ENCODE assay signal across 17 cellular contexts in the genomic region with DNA sequence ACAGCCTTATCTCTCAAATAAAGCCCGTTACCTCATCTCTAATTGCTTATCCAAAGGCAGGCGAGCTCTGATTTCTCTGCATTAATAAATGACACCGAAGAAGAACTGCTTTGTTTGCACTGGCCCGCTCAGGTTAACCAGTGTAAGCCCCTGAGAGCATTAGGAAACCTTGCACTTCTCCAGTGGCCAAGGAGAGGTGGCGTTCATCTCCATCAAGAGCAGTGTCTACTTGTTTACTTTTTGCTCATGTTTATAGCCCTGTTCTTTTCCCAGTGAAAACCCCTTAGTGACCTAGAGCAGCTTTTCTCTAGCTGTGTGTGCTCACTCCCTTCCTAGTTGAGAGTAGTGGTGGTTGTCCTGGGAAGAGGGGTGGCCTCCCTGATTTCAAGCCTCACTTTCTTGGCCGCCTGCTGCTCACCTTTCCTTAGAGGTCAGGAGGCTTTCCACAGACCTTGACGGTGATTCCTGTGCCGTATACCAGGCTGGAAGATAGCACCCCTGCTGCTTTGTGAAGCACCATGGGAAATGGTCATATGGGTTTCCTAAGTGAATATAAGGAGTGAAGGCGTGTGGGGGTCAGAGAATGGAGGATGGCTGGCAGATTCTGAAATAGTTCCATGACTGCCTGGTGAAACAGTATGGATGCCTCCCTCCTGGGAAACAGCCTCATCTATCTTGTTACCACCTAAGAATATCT. TPM values are rescaled to one million over a fixed set of nuclear protein-coding genes. Genes with fewer than 3 reads are reported as not detected.
DNase-seq lines count a peak whose midpoint lies in the region; ATAC-seq and TF ChIP-seq lines count a peak whose summit lies in the region.
"Had no signal": no experiment of that assay in that cellular context is flagged by ENCODE, and none has a peak within 500 bp of the region (broad histone marks: within the 10 kb centered on the region; RNA-seq: fewer than 3 reads in every experiment).

No MANE protein-coding gene starts in this region.

- H3K4ac ChIP-seq in H9 (ENCODE audit: low read depth, low read length) (no peak overlapping the region), mesendoderm (ENCODE audit: low read depth, low read length) (no peak overlapping the region)

- H4K5ac ChIP-seq in H9 (ENCODE audit: insufficient read length, low read depth, low read length) (no peak overlapping the region), mesendoderm (ENCODE audit: low read length) (no peak overlapping the region)

- H2BK15ac ChIP-seq in H9 (ENCODE audit: low read depth, low read length) (no peak overlapping the region), mesendoderm (replicated peaks; ENCODE audit: low read depth) (no peak overlapping the region)

- peak overlapping the region; percentile 62 for H4K91ac ChIP-seq in H9 (ENCODE audit: insufficient read length, low read depth, low read length)

- DNase-seq in GM23338 (ENCODE audit: low spot score) (no peak), H9 (no peak), NCI-H510A treated with DMSO at 0.1 percent for 48 hours (lab: John Stamatoyannopoulos, UW) (peak; percentile 54), mesendoderm (peak; percentile 55), kidney tubule cell (ENCODE audit: low spot score) (no peak)
- DNase-seq: BE2C; CD8-positive, alpha-beta T cell; Kasumi-1; NCI-H1436 treated with DMSO at 0.1 percent for 48 hours; NCI-H2107; NCI-H446 treated with DMSO at 0.1 percent for 48 hours; SW 1271 had no signal

- no peaks in the 10 kb centered on the region for H3K27me3 Mint-ChIP-seq in GM23338 (ENCODE audit: insufficient read depth, low read depth, poor library complexity)
- no peaks in the 10 kb centered on the region for H3K27me3 Mint-ChIP-seq in H9 (ENCODE audit: low read depth)

- no peaks in the 10 kb centered on the region for H3K9me3 ChIP-seq in H9 (ENCODE audit: control insufficient read depth, low read depth, low read length)
- H3K9me3 ChIP-seq: BE2C, HAP-1 had no signal

- no peaks in the 10 kb centered on the region for H3K9me3 Mint-ChIP-seq in GM23338
- no peaks in the 10 kb centered on the region for H3K9me3 Mint-ChIP-seq in H9
- H3K9me3 Mint-ChIP-seq: CD8-positive, alpha-beta T cell had no signal

- H2AFZ ChIP-seq in GM23338 (no peak overlapping the region), H9 (ENCODE audit: low read length) (no peak overlapping the region)

- H2BK5ac ChIP-seq in H9 (ENCODE audit: insufficient read length, low read length) = no peak overlapping the region
- peak overlapping the region; percentile 23 for H2BK5ac ChIP-seq in mesendoderm (ENCODE audit: low read length)

- peak overlapping the region; percentile 70; the same call in 1 of the 2 replicates for H3K27ac Mint-ChIP-seq in GM23338
- H3K27ac Mint-ChIP-seq in H9 = peak overlapping the region in 2 of 3 experiments; percentile 21 to 68; a peak in 2 of 7 replicates
- H3K27ac Mint-ChIP-seq: CD8-positive, alpha-beta T cell had no signal

- H3K18ac ChIP-seq in H9 (ENCODE audit: insufficient read length, low read depth, low read length) = no peak overlapping the region
- no peak overlapping the region for H3K18ac ChIP-seq in mesendoderm (ENCODE audit: low read length)

- H3K79me1 ChIP-seq in H9 (ENCODE audit: insufficient read depth, low read depth, low read length, poor library complexity, severe bottlenecking) = no peaks in the 10 kb centered on the region
- peaks cover 4% of the 10 kb centered on the region for H3K79me1 ChIP-seq in mesendoderm (ENCODE audit: low read length)

- no peak overlapping the region for H3K56ac ChIP-seq in H9 (ENCODE audit: insufficient read length, low read depth, low read length)
- peak overlapping the region; percentile 10 for H3K56ac ChIP-seq in mesendoderm (ENCODE audit: low read length)

- TF ChIP-seq CTCF in GM23338 (conservative IDR thresholded peaks at IDR 0.05; ENCODE audit: low read depth in 2 of 2) (no peak), H9 (conservative IDR thresholded peaks at IDR 0.05) (no peak)

- H3K9ac ChIP-seq in H9 (ENCODE audit: extremely low read depth, insufficient read length, low read length) = no peak overlapping the region
- H3K9ac ChIP-seq in mesendoderm (ENCODE audit: low read length) = no peak overlapping the region

- H3K4me1 Mint-ChIP-seq in GM23338 (peaks cover 20% of the 10 kb centered on the region), H9 (peaks cover 7 to 9% of the 10 kb centered on the region in 2 experiments)

- no peaks in the 10 kb centered on the region for H3K27me3 ChIP-seq in GM23338 (ENCODE audit: insufficient read depth)
- no peaks in the 10 kb centered on the region for H3K27me3 ChIP-seq in H9 (ENCODE audit: insufficient read depth, low read length)
- H3K27me3 ChIP-seq in mesendoderm (ENCODE audit: insufficient read depth, low read length, poor library complexity) = no peaks in the 10 kb centered on the region
- H3K27me3 ChIP-seq: BE2C had no signal

- H2BK20ac ChIP-seq in H9 (ENCODE audit: low read depth, low read length, poor library complexity, severe bottlenecking) = no peak overlapping the region

- no peak overlapping the region for H2BK12ac ChIP-seq in H9 (ENCODE audit: insufficient read length, low read depth, low read length)

- H3K27ac ChIP-seq in GM23338 (ENCODE audit: low read depth) = no peak overlapping the region
- no peak overlapping the region for H3K27ac ChIP-seq in H9 (ENCODE audit: insufficient read length, low read depth, low read length)
- H3K27ac ChIP-seq in mesendoderm (ENCODE audit: low read depth, low read length) = no peak overlapping the region

- H3K79me2 ChIP-seq in GM23338 (replicated peaks; ENCODE audit: insufficient read depth) = peaks cover 14% of the 10 kb centered on the region
- H3K79me2 ChIP-seq in H9 (ENCODE audit: insufficient read depth, low read length) = no peaks in the 10 kb centered on the region
- H3K79me2 ChIP-seq in mesendoderm (ENCODE audit: control insufficient read depth, insufficient read depth, low read length) = no peaks in the 10 kb centered on the region

- no peaks in the 10 kb centered on the region for H3K23me2 ChIP-seq in H9 (ENCODE audit: insufficient read length, low read depth, low read length, poor library complexity, severe bottlenecking)

- H3K4me1 ChIP-seq in GM23338 (ENCODE audit: insufficient read depth) = no peaks in the 10 kb centered on the region
- H3K4me1 ChIP-seq in H9 (ENCODE audit: insufficient read depth, low read length) = no peaks in the 10 kb centered on the region
- H3K4me1 ChIP-seq in mesendoderm (ENCODE audit: control insufficient read depth, low read depth, low read length) = peaks cover 3% of the 10 kb centered on the region
- H3K4me1 ChIP-seq: HAP-1 had no signal

- peaks cover 10% of the 10 kb centered on the region; the same call in 2 of the 3 replicates for H3K36me3 Mint-ChIP-seq in GM23338 (ENCODE audit: low read depth)
- peaks cover 6 to 20% (median 17%) of the 10 kb centered on the region in 3 experiments; a peak in 6 of 7 replicates for H3K36me3 Mint-ChIP-seq in H9 (ENCODE audit: insufficient read depth in 1 of 3, low read depth in 3 of 3)

- H3K4me2 ChIP-seq in GM23338 = no peak overlapping the region
- no peak overlapping the region for H3K4me2 ChIP-seq in H9 (ENCODE audit: insufficient read depth, insufficient read length, low read length)
- H3K4me2 ChIP-seq in mesendoderm (ENCODE audit: low read length) = no peak overlapping the region

- no peaks in the 10 kb centered on the region; the same call in none of the 2 replicates for H4K20me1 ChIP-seq in GM23338 (replicated peaks; ENCODE audit: insufficient read depth)
- no peaks in the 10 kb centered on the region for H4K20me1 ChIP-seq in H9 (ENCODE audit: control insufficient read depth, insufficient read depth, insufficient read length)

- no peak overlapping the region for H3K14ac ChIP-seq in H9 (ENCODE audit: insufficient read depth, low read length)

- no peak overlapping the region for H3T11ph ChIP-seq in H9 (ENCODE audit: low read length)

- H2AK5ac ChIP-seq in H9 (ENCODE audit: insufficient read length, low read length) = no peak overlapping the region
- no peak overlapping the region for H2AK5ac ChIP-seq in mesendoderm (ENCODE audit: low read length)

- no peaks in the 10 kb centered on the region for H3F3A ChIP-seq in GM23338 (replicated peaks; ENCODE audit: low read depth)

- H3K4me3 ChIP-seq in GM23338 (no peak overlapping the region), mesendoderm (ENCODE audit: low read length) (no peak overlapping the region)
- H3K4me3 ChIP-seq: HAP-1 had no signal

- no peak overlapping the region for H2BK120ac ChIP-seq in H9 (ENCODE audit: low read depth, low read length, poor library complexity, severe bottlenecking)
- no peak overlapping the region for H2BK120ac ChIP-seq in mesendoderm (ENCODE audit: low read depth, low read length)

- H3K9me2 ChIP-seq in GM23338 (ENCODE audit: insufficient read depth) = no peaks in the 10 kb centered on the region

- H3K4me3 Mint-ChIP-seq in GM23338 (no peak overlapping the region), H9 (no peak overlapping the region)

- H4K8ac ChIP-seq in H9 (replicated peaks; ENCODE audit: insufficient read length, low read depth, low read length) (no peak overlapping the region), mesendoderm (ENCODE audit: low read depth, low read length) (no peak overlapping the region)

- ATAC-seq in GM23338 (no peak), GM21723 (IDR thresholded peaks at IDR 0.05; ENCODE audit: unreplicated experiment) (no peak), HG03095 (IDR thresholded peaks at IDR 0.05; ENCODE audit: unreplicated experiment) (no peak)
- ATAC-seq: CD8-positive, alpha-beta T cell had no signal

- WGBS in H9 (ENCODE audit: extremely low coverage, insufficient read length, low lambda C conversion rate) = no CpG with 5 or more reads among the region's 9 CpGs
- WGBS in mesendoderm (ENCODE audit: extremely low coverage, insufficient coverage, low lambda C conversion rate) = no CpG with 5 or more reads among the region's 9 CpGs

- H3K23ac ChIP-seq in H9 (ENCODE audit: insufficient read length, low read depth, low read length) (no peak overlapping the region), mesendoderm (ENCODE audit: low read length) (no peak overlapping the region)

- H3K36me3 ChIP-seq in GM23338 (ENCODE audit: insufficient read depth) (no peaks in the 10 kb centered on the region; the same call in none of the 2 replicates), mesendoderm (ENCODE audit: control insufficient read depth, insufficient read depth, low read length) (no peaks in the 10 kb centered on the region)

TF ChIP-seq in GM23338, 12 proteins besides CTCF, POLR2A, EP300 and RAD21 (continues in another document):
- no peak for TF ChIP-seq NANOG (IDR thresholded peaks at IDR 0.05; ENCODE audit: borderline replicate concordance)

RNA-seq across cellular contexts. Expression of a gene that starts 16.6 kb away (rescaled TPM):
- total RNA-seq in GM23338 (2014; rRNA removed; shearing (Covaris generic)) = 12.9 and 13.9 TPM in 2 replicates
- polyA plus RNA-seq in GM23338 (2016; fragmentation: Nextera tagmentation; extraction: Ambion mirVana) = 4.6 and 4.7 TPM in 2 replicates
- total RNA-seq in H9 (2021) = 14.9 and 15.3 TPM in 2 replicates
- polyA plus RNA-seq in mesendoderm (2013, experiment 1 of 2) = 7.6 TPM
- 7.6 TPM for polyA plus RNA-seq in mesendoderm (2013, experiment 2 of 2)

RNA-seq across cellular contexts. Expression of a gene that starts 46.2 kb away (rescaled TPM):
- total RNA-seq in GM23338 (2014; rRNA removed; shearing (Covaris generic)) = 1.0 and 1.9 TPM in 2 replicates
- polyA plus RNA-seq in GM23338 (2016; fragmentation: Nextera tagmentation; extraction: Ambion mirVana) = 1.7 and 1.9 TPM in 2 replicates
- 2.5 and 2.6 TPM in 2 replicates for total RNA-seq in H9 (2021)
- polyA plus RNA-seq in mesendoderm (2013, experiment 1 of 2) = 0.59 TPM
- polyA plus RNA-seq in mesendoderm (2013, experiment 2 of 2) = 0.62 TPM
- total RNA-seq: RPMI7951 had no signal
- polyA plus RNA-seq: AG04450 had no signal

Comparison
In these comparisons a context has a peak if more than half of its experiments do, and no peak if none do; other contexts are left out.
1. DNase-seq: peak in NCI-H510A treated with DMSO at 0.1 percent for 48 hours (single experiment) and mesendoderm (single experiment); none in GM23338 (single experiment), H9 (single experiment) and kidney tubule cell (single experiment).